15 cellular contexts compared by ENCODE assay signal in genomic region chr2:134248913-134249312, GRCh38.
"Had no signal": no experiment of that assay in that cellular context is flagged by ENCODE, and none has a peak within 500 bp of the region (broad histone marks: within the 10 kb centered on the region; RNA-seq: fewer than 3 reads in every experiment).

No MANE protein-coding gene starts in this region.

- H3K4me3 Mint-ChIP-seq: activated CD4-positive, alpha-beta T cell treated with anti-CD3 and anti-CD28 coated beads for 36 hours; activated CD8-positive, alpha-beta T cell treated with anti-CD3 and anti-CD28 coated beads for 36 hours; activated naive CD4-positive, alpha-beta T cell treated with anti-CD3 and anti-CD28 coated beads for 36 hours; activated T-helper 1 cell treated with anti-CD3 and anti-CD28 coated beads, Interleukin-12 subunit alpha, Interleukin-12 subunit beta, Interleukin-2, Interleukin-4 antibody, amounts not matched to agents 30 ng/mL and 10 ng/mL and 1 ng/mL, durations not matched to agents 14 hours and 24 hours and 36 hours; mesothelial cell of epicardium; neural progenitor cell; T-helper 2 cell treated with Interferon-gamma antibody and Interleukin-4, amounts not matched to agents 5 μg/mL and 100 μg/mL, for 36 hours had no signal

- H3K36me3 Mint-ChIP-seq: mesothelial cell of epicardium had no signal

- H3K9ac ChIP-seq: neural progenitor cell, parathyroid adenoma had no signal

- H3K36me3 ChIP-seq: neural progenitor cell had no signal

- H3K27me3 ChIP-seq: neural progenitor cell had no signal

- DNase-seq: activated CD4-positive, alpha-beta T cell treated with anti-CD3 and anti-CD28 coated beads for 36 hours; activated CD8-positive, alpha-beta T cell treated with anti-CD3 and anti-CD28 coated beads for 36 hours; activated naive CD4-positive, alpha-beta T cell treated with anti-CD3 and anti-CD28 coated beads for 36 hours; central memory CD4-positive, alpha-beta T cell; cortex of kidney; effector memory CD4-positive, alpha-beta T cell; small intestine; substantia nigra; trophoblast cell had no signal

- H3K4me2 ChIP-seq: neural progenitor cell had no signal

- H2AFZ ChIP-seq: neural progenitor cell, parathyroid adenoma had no signal

- H3K9me3 Mint-ChIP-seq: activated CD8-positive, alpha-beta T cell treated with anti-CD3 and anti-CD28 coated beads for 36 hours; activated naive CD4-positive, alpha-beta T cell treated with anti-CD3 and anti-CD28 coated beads for 36 hours; activated T-helper 1 cell treated with anti-CD3 and anti-CD28 coated beads, Interleukin-12 subunit alpha, Interleukin-12 subunit beta, Interleukin-2, Interleukin-4 antibody, amounts not matched to agents 30 ng/mL and 10 ng/mL and 1 ng/mL, durations not matched to agents 14 hours and 24 hours and 36 hours; mesothelial cell of epicardium; neural progenitor cell; stimulated activated effector memory CD8-positive, alpha-beta T cell treated with anti-CD3 and anti-CD28 coated beads, Interleukin-12 subunit alpha, Interleukin-12 subunit beta, amount 100 ng/mL, for 72 hours; T-helper 2 cell treated with Interferon-gamma antibody and Interleukin-4, amounts not matched to agents 5 μg/mL and 100 μg/mL, for 36 hours had no signal

- ATAC-seq: activated CD4-positive, alpha-beta T cell treated with anti-CD3 and anti-CD28 coated beads for 36 hours; activated CD8-positive, alpha-beta T cell treated with anti-CD3 and anti-CD28 coated beads for 36 hours; stimulated activated effector memory CD8-positive, alpha-beta T cell treated with anti-CD3 and anti-CD28 coated beads, Interleukin-12 subunit alpha, Interleukin-12 subunit beta, amount 100 ng/mL, for 72 hours had no signal

- H3K4me3 ChIP-seq: neural progenitor cell had no signal

- H3K27ac ChIP-seq: neural progenitor cell, parathyroid adenoma had no signal

- H3K27ac Mint-ChIP-seq: activated CD4-positive, alpha-beta T cell treated with anti-CD3 and anti-CD28 coated beads for 36 hours; activated naive CD4-positive, alpha-beta T cell treated with anti-CD3 and anti-CD28 coated beads for 36 hours; activated T-helper 1 cell treated with anti-CD3 and anti-CD28 coated beads, Interleukin-12 subunit alpha, Interleukin-12 subunit beta, Interleukin-2, Interleukin-4 antibody, amounts not matched to agents 30 ng/mL and 10 ng/mL and 1 ng/mL, durations not matched to agents 14 hours and 24 hours and 36 hours; mesothelial cell of epicardium; neural progenitor cell; stimulated activated effector memory CD8-positive, alpha-beta T cell treated with anti-CD3 and anti-CD28 coated beads, Interleukin-12 subunit alpha, Interleukin-12 subunit beta, amount 100 ng/mL, for 72 hours; T-helper 2 cell treated with Interferon-gamma antibody and Interleukin-4, amounts not matched to agents 5 μg/mL and 100 μg/mL, for 36 hours had no signal

- H3K27me3 Mint-ChIP-seq: activated CD4-positive, alpha-beta T cell treated with anti-CD3 and anti-CD28 coated beads for 36 hours; activated CD8-positive, alpha-beta T cell treated with anti-CD3 and anti-CD28 coated beads for 36 hours had no signal
